ENCODE assay signal across 8 cellular contexts in the genomic region with DNA sequence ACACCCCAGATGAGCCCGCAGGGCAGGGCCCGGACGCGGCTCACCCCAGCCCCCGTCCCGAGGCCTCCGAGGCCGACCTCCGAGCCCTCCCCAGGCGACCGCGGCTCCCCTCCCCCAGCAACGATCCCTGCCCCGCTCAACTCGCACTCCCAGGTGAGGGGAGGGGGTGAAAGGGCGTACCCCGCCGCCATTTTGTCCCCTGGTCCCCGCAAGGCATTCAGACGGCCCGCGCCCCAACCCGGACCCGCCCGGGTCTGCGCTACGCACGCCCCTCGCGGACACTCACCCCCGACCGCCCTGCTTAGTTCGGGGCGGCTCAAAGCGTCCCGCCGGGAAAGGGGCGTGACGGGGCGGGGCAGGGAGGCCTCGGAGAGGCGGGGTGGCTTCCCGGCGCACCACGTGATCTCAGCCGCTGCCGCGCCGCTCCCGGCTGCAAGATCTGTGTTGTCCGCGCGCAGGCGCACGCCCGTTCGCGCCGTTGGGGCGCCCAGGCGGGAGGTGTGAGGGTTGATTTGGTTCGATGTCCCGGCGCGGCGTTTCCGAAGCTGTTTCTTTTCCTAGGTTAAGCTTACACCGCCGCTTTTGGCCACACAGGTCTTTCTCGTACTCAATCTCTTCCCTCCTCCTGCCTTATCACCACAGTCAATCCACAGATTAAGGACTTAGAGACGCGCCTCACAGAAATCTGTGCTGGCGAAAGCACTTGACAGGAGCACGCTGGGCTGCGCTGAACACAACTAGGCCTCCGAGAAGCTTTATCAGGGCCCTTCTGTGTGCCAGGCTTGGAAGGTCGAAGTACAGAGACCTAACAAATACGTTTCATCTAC. TPM values are rescaled to one million over a fixed set of nuclear protein-coding genes. Genes with fewer than 3 reads are reported as not detected.
DNase-seq lines count a peak whose midpoint lies in the region; ATAC-seq, FAIRE-seq and TF ChIP-seq lines count a peak whose summit lies in the region.

Gene SCAPER (minus strand): TSS at position 328 of the 827 bp plus-strand sequence. CDS start 21,523 bp downstream, outside the sequence.

- peak within 1 kb of the TSS; percentile 97 for H3K4me3 ChIP-seq in A673 (ENCODE audit: low read depth, low read length, poor library complexity, severe bottlenecking)
- peak within 1 kb of the TSS; percentile 81 for H3K4me3 ChIP-seq in WERI-Rb-1 (ENCODE audit: low read depth, low read length)
- peak within 1 kb of the TSS; percentile 60 to 99 (median 88) for H3K4me3 ChIP-seq in breast epithelium
- H3K4me3 ChIP-seq in small intestine (ENCODE audit: low read depth in 1 of 2, low read length in 2 of 2), result peak within 1 kb of the TSS; percentile 66 to 85

- CTCF ChIA-PET in A673 (lab: Charles Lee), result no interaction called here

- DNase-seq in A673 (ENCODE audit: low spot score), result peak; percentile 94
- DNase-seq in NCI-H2196 treated with DMSO at 0.1 percent for 48 hours (lab: John Stamatoyannopoulos, UW; ENCODE audit: unreplicated experiment), result peak; percentile 48
- peak; percentile 96 for DNase-seq in WERI-Rb-1
- peak; percentile 87 to 89 for DNase-seq in breast epithelium (ENCODE audit: low spot score in 2 of 2)
- peak; percentile 97 for DNase-seq in iPS-NIHi11 (ENCODE audit: low spot score)
- peak; percentile 93 for DNase-seq in small intestine

- intact Hi-C loops in A673 (cut with micrococcal nuclease; ENCODE audit: unreplicated experiment) (no loop called here), breast epithelium (cut with DNase I; ENCODE audit: low total_unique reads) (no loop called here)

- TF ChIP-seq CTCF in A673 (conservative IDR thresholded peaks at IDR 0.05; ENCODE audit: low read depth, low read length), result no peak
- 0 out of 2 replicates have a peak, but pooled peaks have one; percentile 2 for TF ChIP-seq CTCF in WERI-Rb-1 (IDR thresholded peaks at IDR 0.05; ENCODE audit: low read depth, low read length)
- no peak for TF ChIP-seq CTCF in breast epithelium (IDR thresholded peaks at IDR 0.05)

- peak; percentile 36 for TF ChIP-seq POLR2A in breast epithelium (IDR thresholded peaks at IDR 0.05)

- ATAC-seq in GM18867 (IDR thresholded peaks at IDR 0.05; ENCODE audit: unreplicated experiment), result peak; percentile 86
- peak; percentile 82 for ATAC-seq in HG03103 (IDR thresholded peaks at IDR 0.05; ENCODE audit: low read depth, unreplicated experiment)

- H3K4me1 ChIP-seq in A673 (ENCODE audit: insufficient read depth, low read length, poor library complexity, severe bottlenecking), result peaks cover 19% of the 10 kb centered on the region
- no peaks in the 10 kb centered on the region for H3K4me1 ChIP-seq in breast epithelium
- H3K4me1 ChIP-seq in small intestine (ENCODE audit: control insufficient read depth in 2 of 2, insufficient read depth in 1 of 2, low read depth in 1 of 2, low read length in 1 of 2), result peaks cover 0 to 5% of the 10 kb centered on the region in 2 donors

- H3K27me3 ChIP-seq in A673 (replicated peaks; ENCODE audit: insufficient read depth, low read depth, low read length, poor library complexity) (no peaks in the 10 kb centered on the region), WERI-Rb-1 (ENCODE audit: insufficient read depth, low read depth, severe bottlenecking) (no peaks in the 10 kb centered on the region), breast epithelium (no peaks in the 10 kb centered on the region), small intestine (ENCODE audit: control insufficient read depth in 2 of 2, insufficient read depth in 2 of 2, low read length in 2 of 2) (no peaks in the 10 kb centered on the region)

- H3K9me3 ChIP-seq in A673 (ENCODE audit: low read depth, low read length, poor library complexity, severe bottlenecking) (no peaks in the 10 kb centered on the region), WERI-Rb-1 (ENCODE audit: severe bottlenecking) (no peaks in the 10 kb centered on the region), breast epithelium (no peaks in the 10 kb centered on the region), small intestine (ENCODE audit: control insufficient read depth, low read depth) (no peaks in the 10 kb centered on the region)

- FAIRE-seq in small intestine (lab: Jason Lieb, UNC), result no peak

- POLR2A ChIA-PET in A673 (lab: Charles Lee; ENCODE audit: low non-redundant PET), result no interaction called here

- H3K36me3 ChIP-seq in A673 (ENCODE audit: insufficient read depth, low read length, poor library complexity, severe bottlenecking) (no peaks in the 10 kb centered on the region), WERI-Rb-1 (no peaks in the 10 kb centered on the region), breast epithelium (no peaks in the 10 kb centered on the region), small intestine (ENCODE audit: control insufficient read depth in 2 of 2, insufficient read depth in 2 of 2, low read length in 2 of 2) (no peaks in the 10 kb centered on the region)

- 0 to 1% (median 0%) methylated on average over 67 to 78 of the region's 78 CpGs for WGBS in small intestine, 3 donors

- no TSS peak for BruUV-seq in A673 (replicated peaks; lab: Mats Ljungman, UMichigan)

- H3K27ac ChIP-seq in A673 (ENCODE audit: low read depth, low read length, poor library complexity, severe bottlenecking), result peak within 1 kb of the TSS; percentile 85
- H3K27ac ChIP-seq in WERI-Rb-1, result peak within 1 kb of the TSS; percentile 91
- peak within 1 kb of the TSS; percentile 96 to 98 for H3K27ac ChIP-seq in breast epithelium
- H3K27ac ChIP-seq in small intestine (ENCODE audit: low read depth in 1 of 2, low read length in 1 of 2), result peak within 1 kb of the TSS; percentile 67 to 88

RNA-seq across cellular contexts. Expression of gene SCAPER, which starts in this region (rescaled TPM):
- 21.5 and 28.5 TPM in 2 replicates for total RNA-seq in A673 (2021)
- 10 to 100 TPM; 19.5 to 49.8 (median 28.5) TPM for total RNA-seq in breast epithelium
- 10 to 100 TPM in 1 of 3 donors, 1 to 10 TPM in 2; 8.1 to 19.5 (median 8.5) TPM for polyA plus RNA-seq in small intestine

Comparison
In these comparisons a context has a peak if more than half of its experiments do, and no peak if none do; other contexts are left out.
1. Peak in every context shown above with its lines: DNase-seq, ATAC-seq, H3K4me3 ChIP-seq and H3K27ac ChIP-seq.